In the genomic region with DNA sequence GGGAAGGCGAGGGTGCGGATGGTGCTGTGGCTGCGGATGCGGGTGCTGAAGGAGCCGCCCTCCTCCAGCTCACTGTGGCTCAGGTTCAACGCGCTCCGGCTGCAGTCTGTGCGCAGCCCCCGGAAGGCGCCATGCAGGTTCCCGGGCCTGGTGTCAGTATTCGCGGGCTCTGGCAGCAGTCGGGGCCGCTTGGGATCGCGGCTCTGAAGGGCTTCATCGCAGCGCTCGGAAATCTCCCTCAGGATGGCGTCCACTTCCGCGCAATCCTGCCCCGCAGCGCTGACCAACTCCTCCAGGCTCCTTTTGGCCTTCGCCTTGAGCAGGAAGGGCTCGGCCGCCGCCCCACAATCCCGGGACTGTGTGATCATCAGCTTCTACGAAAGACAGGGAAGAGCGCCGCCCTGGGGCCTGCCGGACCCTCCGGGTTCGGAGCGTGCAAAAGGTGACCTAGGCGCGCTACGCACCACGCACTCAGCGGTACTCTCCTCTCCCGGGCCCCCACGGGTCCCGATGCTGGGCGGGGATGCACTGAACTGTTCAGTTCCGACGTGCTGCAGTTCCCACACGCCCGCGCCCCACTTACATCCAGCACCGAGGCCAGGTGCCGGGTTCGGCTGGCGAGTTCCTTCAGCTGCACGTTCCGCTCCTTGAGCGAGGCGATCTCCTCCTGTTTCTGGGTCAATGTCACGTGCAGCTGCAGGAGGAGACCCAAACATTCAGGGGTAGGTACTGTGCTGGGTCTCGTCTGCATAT, we compare ENCODE assay signal across 8 cellular contexts. TPM values are rescaled to one million over a fixed set of nuclear protein-coding genes. Genes with fewer than 3 reads are reported as not detected.
DNase-seq lines count a peak whose midpoint lies in the region; ATAC-seq and TF ChIP-seq lines count a peak whose summit lies in the region.

No MANE protein-coding gene starts in this region.

- peaks cover 6% of the 10 kb centered on the region for H3K4me1 ChIP-seq in ectodermal cell (ENCODE audit: control insufficient read depth, insufficient read depth, low read length)

- H3K36me3 ChIP-seq in ectodermal cell (ENCODE audit: control insufficient read depth, insufficient read depth, low read length), result no peaks in the 10 kb centered on the region

- peaks cover 86% of the 10 kb centered on the region for H3K27me3 ChIP-seq in ectodermal cell (ENCODE audit: control insufficient read depth, insufficient read depth, low read length, poor library complexity, severe bottlenecking)

- H3K4me3 ChIP-seq in AG09309 (ENCODE audit: control insufficient read depth, low read depth, low read length) (peak overlapping the region; percentile 41), ectodermal cell (ENCODE audit: insufficient read depth, low read depth, low read length) (peak overlapping the region; percentile 25)
- peak overlapping the region; percentile 37 for H3K4me3 ChIP-seq in Jurkat, Clone E6-1 (ENCODE audit: low read length)

- H3K36me3 Mint-ChIP-seq in naive B cell, result no peaks in the 10 kb centered on the region

- peaks cover 0 to 9% (median 0%) of the 10 kb centered on the region in 7 donors for H3K9me3 Mint-ChIP-seq in naive B cell

- peaks cover 18 to 38% (median 35%) of the 10 kb centered on the region in 3 donors for H3K4me1 Mint-ChIP-seq in naive B cell

- H3K9me3 ChIP-seq in ectodermal cell (ENCODE audit: control insufficient read depth, low read length), result no peaks in the 10 kb centered on the region

- in situ Hi-C loops in ACHN (cut with HindIII; ENCODE audit: low pct_ligation_motif_present, low pct_unique_long_range_greater_than_20kb, low sequenced_read_pairs), result no loop called here

- WGBS in ectodermal cell, 2 experiments, result 1% methylated on average over 62 of the region's 62 CpGs

- H3K27ac Mint-ChIP-seq in naive B cell, result peak overlapping the region in 2 of 6 donors; percentile 20 to 36

- peaks cover 73 to 86% (median 74%) of the 10 kb centered on the region in 3 donors for H3K27me3 Mint-ChIP-seq in naive B cell

- ATAC-seq in naive B cell (ENCODE audit: low read depth in 2 of 2), result peak; percentile 40 to 43

- TF ChIP-seq CTCF in AG09309 (IDR thresholded peaks at IDR 0.05; ENCODE audit: control insufficient read depth, insufficient read depth, low read depth, low read length, missing control alignments), result peak; percentile 5

- no peak overlapping the region for H3K27ac ChIP-seq in ectodermal cell (ENCODE audit: insufficient read depth, low read depth, low read length, poor library complexity, severe bottlenecking)

- H3K4me3 Mint-ChIP-seq in naive B cell, result peak overlapping the region; percentile 55 to 84 (median 73)

- DNase-seq in AG09309 (ENCODE audit: low read depth) (no peak), naive B cell (no peak), GF-D8 (lab: John Stamatoyannopoulos, UW) (no peak), ACHN (no peak), cerebellum (ENCODE audit: low spot score) (no peak), NCI-H1417 treated with DMSO at 0.1 percent for 48 hours (lab: John Stamatoyannopoulos, UW) (no peak)
- DNase-seq in Jurkat, Clone E6-1 (ENCODE audit: low read depth, low spot score), result no peak

RNA-seq across cellular contexts. Expression of a gene that starts 6.5 kb away (rescaled TPM):
- 4.4 TPM for polyA plus RNA-seq in Jurkat, Clone E6-1 (2012; ENCODE audit: insufficient read depth, insufficient read length)
- polyA plus RNA-seq in ectodermal cell (2013, experiment 1 of 4), result not detected
- polyA plus RNA-seq in ectodermal cell (2013, experiment 2 of 4), result 0.09 TPM
- not detected for polyA plus RNA-seq in ectodermal cell (2013, experiment 3 of 4)
- not detected for polyA plus RNA-seq in ectodermal cell (2013, experiment 4 of 4)
- not detected for polyA plus RNA-seq in naive B cell (ENCODE audit: low read depth in 6 of 6)
- not detected for total RNA-seq in cerebellum

RNA-seq across cellular contexts. Expression of a gene that starts 12.8 kb away (rescaled TPM):
- polyA plus RNA-seq in Jurkat, Clone E6-1 (2012; ENCODE audit: insufficient read depth, insufficient read length), result 11.0 TPM
- not detected for polyA plus RNA-seq in ectodermal cell (2013, experiment 1 of 4)
- 0.39 TPM for polyA plus RNA-seq in ectodermal cell (2013, experiment 2 of 4)
- polyA plus RNA-seq in ectodermal cell (2013, experiment 3 of 4), result 0.27 TPM
- 0.41 TPM for polyA plus RNA-seq in ectodermal cell (2013, experiment 4 of 4)
- not detected for polyA plus RNA-seq in naive B cell (ENCODE audit: low read depth in 6 of 6)
- total RNA-seq in cerebellum, result not detected

RNA-seq across cellular contexts. Expression of a gene that starts 47.6 kb away (rescaled TPM):
- 0.39 TPM for polyA plus RNA-seq in Jurkat, Clone E6-1 (2012; ENCODE audit: insufficient read depth, insufficient read length)
- polyA plus RNA-seq in ectodermal cell (2013, experiment 1 of 4), result 0.15 TPM
- polyA plus RNA-seq in ectodermal cell (2013, experiment 2 of 4), result not detected
- 0.11 TPM for polyA plus RNA-seq in ectodermal cell (2013, experiment 3 of 4)
- 0.08 TPM for polyA plus RNA-seq in ectodermal cell (2013, experiment 4 of 4)
- not detected for polyA plus RNA-seq in naive B cell (ENCODE audit: low read depth in 6 of 6)
- total RNA-seq in cerebellum, result 0.18 TPM
